ENCODE assay signal across 1 cellular context in the genomic region with DNA sequence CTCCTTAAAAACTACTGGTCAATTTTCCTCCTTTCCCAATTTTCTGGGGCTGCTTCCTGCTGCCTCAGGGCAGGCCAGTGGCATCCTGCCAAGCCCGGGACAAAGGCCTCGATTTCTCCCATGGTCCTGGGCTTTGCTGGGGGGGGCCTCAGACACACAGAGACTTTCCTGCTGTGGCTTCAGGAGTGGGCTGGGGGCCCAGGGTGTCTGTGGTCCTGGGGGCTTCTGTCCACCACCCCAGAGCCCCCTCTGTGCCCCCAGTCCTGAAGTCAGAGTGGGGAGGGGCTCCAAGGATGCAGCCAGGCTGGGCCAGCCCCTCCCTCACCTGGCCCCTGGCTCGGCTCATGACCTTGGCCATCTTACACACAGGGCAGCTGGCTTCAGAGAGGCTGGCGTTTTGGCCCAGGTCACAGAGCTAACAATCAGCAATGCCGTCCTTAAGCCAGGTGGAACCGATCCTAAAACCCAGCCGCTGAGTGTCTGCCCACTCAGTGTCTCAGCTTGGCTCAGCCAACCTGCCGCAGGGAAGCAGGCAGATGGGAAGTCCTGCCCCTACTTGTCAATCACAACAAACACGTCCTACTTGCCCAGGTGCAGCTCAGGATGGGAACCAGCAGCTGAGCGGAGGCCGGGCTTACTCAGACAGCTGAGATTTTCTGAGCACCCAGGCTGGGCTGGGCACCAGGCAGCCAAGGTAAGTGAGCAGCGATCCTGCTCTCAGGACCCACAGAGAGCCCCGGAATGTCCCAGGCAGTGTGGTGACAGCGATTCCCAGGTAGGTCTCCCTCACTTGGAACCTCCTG.
TF ChIP-seq lines count a peak whose summit lies in the region.

No MANE protein-coding gene starts in this region.

TF ChIP-seq in GM23338, 12 proteins besides CTCF, POLR2A, EP300 and RAD21 (continued from another document):
- TF ChIP-seq, protein P1, sequence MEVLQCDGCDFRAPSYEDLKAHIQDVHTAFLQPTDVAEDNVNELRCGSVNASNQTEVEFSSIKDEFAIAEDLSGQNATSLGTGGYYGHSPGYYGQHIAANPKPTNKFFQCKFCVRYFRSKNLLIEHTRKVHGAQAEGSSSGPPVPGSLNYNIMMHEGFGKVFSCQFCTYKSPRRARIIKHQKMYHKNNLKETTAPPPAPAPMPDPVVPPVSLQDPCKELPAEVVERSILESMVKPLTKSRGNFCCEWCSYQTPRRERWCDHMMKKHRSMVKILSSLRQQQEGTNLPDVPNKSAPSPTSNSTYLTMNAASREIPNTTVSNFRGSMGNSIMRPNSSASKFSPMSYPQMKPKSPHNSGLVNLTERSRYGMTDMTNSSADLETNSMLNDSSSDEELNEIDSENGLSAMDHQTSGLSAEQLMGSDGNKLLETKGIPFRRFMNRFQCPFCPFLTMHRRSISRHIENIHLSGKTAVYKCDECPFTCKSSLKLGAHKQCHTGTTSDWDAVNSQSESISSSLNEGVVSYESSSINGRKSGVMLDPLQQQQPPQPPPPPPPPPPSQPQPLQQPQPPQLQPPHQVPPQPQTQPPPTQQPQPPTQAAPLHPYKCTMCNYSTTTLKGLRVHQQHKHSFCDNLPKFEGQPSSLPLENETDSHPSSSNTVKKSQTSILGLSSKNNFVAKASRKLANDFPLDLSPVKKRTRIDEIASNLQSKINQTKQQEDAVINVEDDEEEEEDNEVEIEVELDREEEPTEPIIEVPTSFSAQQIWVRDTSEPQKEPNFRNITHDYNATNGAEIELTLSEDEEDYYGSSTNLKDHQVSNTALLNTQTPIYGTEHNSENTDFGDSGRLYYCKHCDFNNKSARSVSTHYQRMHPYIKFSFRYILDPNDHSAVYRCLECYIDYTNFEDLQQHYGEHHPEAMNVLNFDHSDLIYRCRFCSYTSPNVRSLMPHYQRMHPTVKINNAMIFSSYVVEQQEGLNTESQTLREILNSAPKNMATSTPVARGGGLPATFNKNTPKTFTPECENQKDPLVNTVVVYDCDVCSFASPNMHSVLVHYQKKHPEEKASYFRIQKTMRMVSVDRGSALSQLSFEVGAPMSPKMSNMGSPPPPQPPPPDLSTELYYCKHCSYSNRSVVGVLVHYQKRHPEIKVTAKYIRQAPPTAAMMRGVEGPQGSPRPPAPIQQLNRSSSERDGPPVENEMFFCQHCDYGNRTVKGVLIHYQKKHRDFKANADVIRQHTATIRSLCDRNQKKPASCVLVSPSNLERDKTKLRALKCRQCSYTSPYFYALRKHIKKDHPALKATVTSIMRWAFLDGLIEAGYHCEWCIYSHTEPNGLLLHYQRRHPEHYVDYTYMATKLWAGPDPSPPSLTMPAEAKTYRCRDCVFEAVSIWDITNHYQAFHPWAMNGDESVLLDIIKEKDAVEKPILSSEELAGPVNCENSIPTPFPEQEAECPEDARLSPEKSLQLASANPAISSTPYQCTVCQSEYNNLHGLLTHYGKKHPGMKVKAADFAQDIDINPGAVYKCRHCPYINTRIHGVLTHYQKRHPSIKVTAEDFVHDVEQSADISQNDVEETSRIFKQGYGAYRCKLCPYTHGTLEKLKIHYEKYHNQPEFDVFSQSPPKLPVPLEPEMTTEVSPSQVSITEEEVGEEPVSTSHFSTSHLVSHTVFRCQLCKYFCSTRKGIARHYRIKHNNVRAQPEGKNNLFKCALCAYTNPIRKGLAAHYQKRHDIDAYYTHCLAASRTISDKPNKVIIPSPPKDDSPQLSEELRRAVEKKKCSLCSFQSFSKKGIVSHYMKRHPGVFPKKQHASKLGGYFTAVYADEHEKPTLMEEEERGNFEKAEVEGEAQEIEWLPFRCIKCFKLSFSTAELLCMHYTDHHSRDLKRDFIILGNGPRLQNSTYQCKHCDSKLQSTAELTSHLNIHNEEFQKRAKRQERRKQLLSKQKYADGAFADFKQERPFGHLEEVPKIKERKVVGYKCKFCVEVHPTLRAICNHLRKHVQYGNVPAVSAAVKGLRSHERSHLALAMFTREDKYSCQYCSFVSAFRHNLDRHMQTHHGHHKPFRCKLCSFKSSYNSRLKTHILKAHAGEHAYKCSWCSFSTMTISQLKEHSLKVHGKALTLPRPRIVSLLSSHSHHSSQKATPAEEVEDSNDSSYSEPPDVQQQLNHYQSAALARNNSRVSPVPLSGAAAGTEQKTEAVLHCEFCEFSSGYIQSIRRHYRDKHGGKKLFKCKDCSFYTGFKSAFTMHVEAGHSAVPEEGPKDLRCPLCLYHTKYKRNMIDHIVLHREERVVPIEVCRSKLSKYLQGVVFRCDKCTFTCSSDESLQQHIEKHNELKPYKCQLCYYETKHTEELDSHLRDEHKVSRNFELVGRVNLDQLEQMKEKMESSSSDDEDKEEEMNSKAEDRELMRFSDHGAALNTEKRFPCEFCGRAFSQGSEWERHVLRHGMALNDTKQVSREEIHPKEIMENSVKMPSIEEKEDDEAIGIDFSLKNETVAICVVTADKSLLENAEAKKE (CRISPR knock-in tag; IDR thresholded peaks at IDR 0.05) = no peak
- TF ChIP-seq CREB1 (CRISPR knock-in tag; IDR thresholded peaks at IDR 0.05; ENCODE audit: low read depth) (no peak), ZNF331 (CRISPR knock-in tag; IDR thresholded peaks at IDR 0.05; ENCODE audit: low read depth) (no peak), ZNF114 (CRISPR knock-in tag; IDR thresholded peaks at IDR 0.05) (no peak), JUNB (IDR thresholded peaks at IDR 0.05; ENCODE audit: unreplicated experiment) (no peak), POLR2AphosphoS5 (IDR thresholded peaks at IDR 0.05; ENCODE audit: low read depth) (no peak), EZH2phosphoT487 (IDR thresholded peaks at IDR 0.05; ENCODE audit: unreplicated experiment) (no peak), EZH2 (IDR thresholded peaks at IDR 0.05; ENCODE audit: low read depth, unreplicated experiment) (no peak), REST (IDR thresholded peaks at IDR 0.05; ENCODE audit: unreplicated experiment) (no peak), STAT1 (IDR thresholded peaks at IDR 0.05; ENCODE audit: unreplicated experiment) (no peak)
- TF ChIP-seq, protein P2, sequence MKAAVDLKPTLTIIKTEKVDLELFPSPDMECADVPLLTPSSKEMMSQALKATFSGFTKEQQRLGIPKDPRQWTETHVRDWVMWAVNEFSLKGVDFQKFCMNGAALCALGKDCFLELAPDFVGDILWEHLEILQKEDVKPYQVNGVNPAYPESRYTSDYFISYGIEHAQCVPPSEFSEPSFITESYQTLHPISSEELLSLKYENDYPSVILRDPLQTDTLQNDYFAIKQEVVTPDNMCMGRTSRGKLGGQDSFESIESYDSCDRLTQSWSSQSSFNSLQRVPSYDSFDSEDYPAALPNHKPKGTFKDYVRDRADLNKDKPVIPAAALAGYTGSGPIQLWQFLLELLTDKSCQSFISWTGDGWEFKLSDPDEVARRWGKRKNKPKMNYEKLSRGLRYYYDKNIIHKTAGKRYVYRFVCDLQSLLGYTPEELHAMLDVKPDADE (IDR thresholded peaks at IDR 0.05) = no peak
